In genomic region chr2:107607054-107607453, GRCh38 we compare ENCODE assay signal across 21 cellular contexts.
DNase-seq lines count a peak whose midpoint lies in the region; FAIRE-seq and TF ChIP-seq lines count a peak whose summit lies in the region.
"Had no signal": no experiment of that assay in that cellular context is flagged by ENCODE, and none has a peak within 500 bp of the region (broad histone marks: within the 10 kb centered on the region; RNA-seq: fewer than 3 reads in every experiment).

No MANE protein-coding gene starts in this region.

- DNase-seq in MCF 10A (ENCODE audit: unreplicated experiment) (no peak), breast epithelium (ENCODE audit: low spot score in 2 of 2) (no peak), kidney (no peak), CD14-positive monocyte (ENCODE audit: low spot score) (no peak), medulla oblongata (ENCODE audit: extremely low spot score) (no peak), UCSD-AML1 (lab: John Stamatoyannopoulos, UW; ENCODE audit: unreplicated experiment) (no peak)
- DNase-seq: CD8-positive, alpha-beta T cell; DMS 273 treated with DMSO at 0.1 percent for 48 hours; DMS53; HCEC 1CT had no signal

- H4K20me1 ChIP-seq in OCI-LY1 (ENCODE audit: insufficient read depth, low read length) = no peaks in the 10 kb centered on the region
- H4K20me1 ChIP-seq: BLaER1 had no signal

- no TSS peak for BruUV-seq in MCF 10A (replicated peaks; lab: Mats Ljungman, UMichigan)

- H3K4me3 ChIP-seq in breast epithelium (no peak overlapping the region), OCI-LY1 (ENCODE audit: low read depth, low read length, poor library complexity, severe bottlenecking) (no peak overlapping the region), kidney (ENCODE audit: low read length in 2 of 2) (no peak overlapping the region)
- H3K4me3 ChIP-seq: A549, BLaER1, GM23338 had no signal

- H3K79me2 ChIP-seq in OCI-LY1 (ENCODE audit: insufficient read depth, low read length) = no peaks in the 10 kb centered on the region

- H3K9me3 ChIP-seq in breast epithelium (no peaks in the 10 kb centered on the region), OCI-LY1 (ENCODE audit: low read length) (no peaks in the 10 kb centered on the region), kidney (ENCODE audit: control insufficient read depth in 1 of 2, low read length in 2 of 2) (no peaks in the 10 kb centered on the region)
- H3K9me3 ChIP-seq: A549, BLaER1 had no signal

- H3K4me1 ChIP-seq in breast epithelium (no peaks in the 10 kb centered on the region), OCI-LY1 (ENCODE audit: insufficient read depth, low read length, severe bottlenecking) (peaks cover 64% of the 10 kb centered on the region), kidney (ENCODE audit: control insufficient read depth in 1 of 2, insufficient read depth in 1 of 2, low read depth in 1 of 2, low read length in 2 of 2) (no peaks in the 10 kb centered on the region)
- H3K4me1 ChIP-seq: A549, BLaER1 had no signal

- no peaks in the 10 kb centered on the region for H3K9me2 ChIP-seq in OCI-LY1 (ENCODE audit: low read depth, low read length)

- no peak overlapping the region for H3K4me2 ChIP-seq in OCI-LY1 (ENCODE audit: low read length)
- H3K4me2 ChIP-seq: A549, BLaER1, GM23338 had no signal

- no peaks in the 10 kb centered on the region for H3K27me3 Mint-ChIP-seq in MCF 10A (ENCODE audit: insufficient read depth, unreplicated experiment)
- H3K27me3 Mint-ChIP-seq in CD14-positive monocyte (ENCODE audit: low read depth in 3 of 3) = peaks cover 0 to 1% (median 0%) of the 10 kb centered on the region in 3 donors

- CTCF ChIA-PET in MCF 10A (lab: Yijun Ruan, JAX) = interaction anchor here (0.8 kb wide), 1 partner anchor 17 kb away, joined by 3 read pairs; no protein-coding TSS in a partner anchor

- TF ChIP-seq POLR2A in breast epithelium (IDR thresholded peaks at IDR 0.05) = no peak

- intact Hi-C loops in MCF 10A (cut with micrococcal nuclease) = no loop called here
- intact Hi-C loops in breast epithelium (cut with DNase I; ENCODE audit: low total_unique reads) = no loop called here
- intact Hi-C loops in kidney (cut with DNase I) = no loop called here
- intact Hi-C loops in CD14-positive monocyte (cut with micrococcal nuclease) = no loop called here

- no peak overlapping the region for H3K9ac ChIP-seq in OCI-LY1 (ENCODE audit: low read length)
- H3K9ac ChIP-seq in kidney (ENCODE audit: low read length in 2 of 2) = no peak overlapping the region
- H3K9ac ChIP-seq: BLaER1 had no signal

- H3K36me3 ChIP-seq in breast epithelium (no peaks in the 10 kb centered on the region), OCI-LY1 (ENCODE audit: insufficient read depth, low read length) (no peaks in the 10 kb centered on the region), kidney (ENCODE audit: control insufficient read depth in 1 of 2, insufficient read depth in 2 of 2, low read length in 2 of 2) (no peaks in the 10 kb centered on the region)
- H3K36me3 ChIP-seq: BLaER1 had no signal

- no peaks in the 10 kb centered on the region for H3F3A ChIP-seq in OCI-LY1 (ENCODE audit: insufficient read depth, low read length)

- H2AFZ ChIP-seq in OCI-LY1 (ENCODE audit: low read length) = no peak overlapping the region
- H2AFZ ChIP-seq: GM23338 had no signal

- H3K27ac Mint-ChIP-seq in MCF 10A (ENCODE audit: low read depth, unreplicated experiment) (peak overlapping the region; percentile 22), CD14-positive monocyte (no peak overlapping the region)
- H3K27ac Mint-ChIP-seq: CD8-positive, alpha-beta T cell; GM23338 had no signal

- H3K9me3 Mint-ChIP-seq in MCF 10A (ENCODE audit: unreplicated experiment) = no peaks in the 10 kb centered on the region
- peaks cover 0 to 7% (median 3%) of the 10 kb centered on the region in 7 donors for H3K9me3 Mint-ChIP-seq in CD14-positive monocyte
- H3K9me3 Mint-ChIP-seq: CD8-positive, alpha-beta T cell had no signal

- no peak overlapping the region for H3K27ac ChIP-seq in breast epithelium
- peak overlapping the region; percentile 74 for H3K27ac ChIP-seq in OCI-LY1 (ENCODE audit: low read depth, low read length, poor library complexity, severe bottlenecking)
- no peak overlapping the region for H3K27ac ChIP-seq in kidney (ENCODE audit: low read depth in 2 of 2, low read length in 2 of 2)
- H3K27ac ChIP-seq: 22Rv1, A549, BLaER1, HL-60 had no signal

- H3K4me3 Mint-ChIP-seq in MCF 10A (ENCODE audit: unreplicated experiment) (no peak overlapping the region), CD14-positive monocyte (no peak overlapping the region)
- H3K4me3 Mint-ChIP-seq: CD8-positive, alpha-beta T cell; GM23338 had no signal

- TF ChIP-seq CTCF in MCF 10A (IDR thresholded peaks at IDR 0.05; ENCODE audit: unreplicated experiment) (no peak), breast epithelium (IDR thresholded peaks at IDR 0.05) (no peak), OCI-LY1 (IDR thresholded peaks at IDR 0.05; ENCODE audit: low read length) (no peak), kidney (IDR thresholded peaks at IDR 0.05; ENCODE audit: borderline replicate concordance, extremely low read depth, insufficient read depth) (no peak), CD14-positive monocyte (IDR thresholded peaks at IDR 0.05) (no peak)

- H3K27me3 ChIP-seq in breast epithelium = no peaks in the 10 kb centered on the region
- H3K27me3 ChIP-seq in OCI-LY1 (ENCODE audit: insufficient read depth, low read length) = no peaks in the 10 kb centered on the region
- H3K27me3 ChIP-seq: BLaER1 had no signal

- POLR2A ChIA-PET in MCF 10A (lab: Yijun Ruan, JAX) = interaction anchor here (0.7 to 1.4 kb wide), 2 partner anchors 11 to 27 kb away, joined by 3 read pairs; no protein-coding TSS in a partner anchor

- H3K4me1 Mint-ChIP-seq in MCF 10A (ENCODE audit: insufficient read depth, unreplicated experiment) (no peaks in the 10 kb centered on the region), CD14-positive monocyte (no peaks in the 10 kb centered on the region)
- H3K4me1 Mint-ChIP-seq: GM23338 had no signal

- FAIRE-seq in kidney (lab: Jason Lieb, UNC) = peak; percentile 62
- FAIRE-seq: A549, G401.6, GM12891, GM19239, H54, HTR-8/SVneo had no signal

- H3K36me3 Mint-ChIP-seq in MCF 10A (ENCODE audit: insufficient read depth, unreplicated experiment) (no peaks in the 10 kb centered on the region), CD14-positive monocyte (no peaks in the 10 kb centered on the region)
- H3K36me3 Mint-ChIP-seq: CD8-positive, alpha-beta T cell had no signal
